8 cellular contexts compared by ENCODE assay signal in genomic region chr4:95510145-95510544, GRCh38. TPM values are rescaled to one million over a fixed set of nuclear protein-coding genes. Genes with fewer than 3 reads are reported as not detected.
A peak's percentile ranks its signal among the peaks of the same experiment; 100 is the strongest.
DNase-seq lines count a peak whose midpoint lies in the region; ATAC-seq and TF ChIP-seq lines count a peak whose summit lies in the region.

No MANE protein-coding gene starts in this region.

- no peaks in the 10 kb centered on the region for H3K27me3 Mint-ChIP-seq in stimulated activated naive CD8-positive, alpha-beta T cell treated with anti-CD3 and anti-CD28 coated beads, Interleukin-15, amount 100 ng/mL, for 72 hours
- peaks cover 24% of the 10 kb centered on the region for H3K27me3 Mint-ChIP-seq in activated T-cell treated with anti-CD3 and anti-CD28 coated beads, Interleukin-2, amount 50 U/mL, for 72 hours (ENCODE audit: low read depth)

- no peak overlapping the region for H3K4me3 Mint-ChIP-seq in stimulated activated naive CD8-positive, alpha-beta T cell treated with anti-CD3 and anti-CD28 coated beads, Interleukin-15, amount 100 ng/mL, for 72 hours
- H3K4me3 Mint-ChIP-seq in activated T-cell treated with anti-CD3 and anti-CD28 coated beads, Interleukin-2, amount 50 U/mL, for 72 hours, result no peak overlapping the region

- no peak overlapping the region for H3K27ac ChIP-seq in VCaP

- peak; percentile 86 for TF ChIP-seq CTCF in VCaP (conservative IDR thresholded peaks at IDR 0.05)

- H3K4me1 Mint-ChIP-seq in stimulated activated naive CD8-positive, alpha-beta T cell treated with anti-CD3 and anti-CD28 coated beads, Interleukin-15, amount 100 ng/mL, for 72 hours, result no peaks in the 10 kb centered on the region
- peaks cover 15% of the 10 kb centered on the region for H3K4me1 Mint-ChIP-seq in activated T-cell treated with anti-CD3 and anti-CD28 coated beads, Interleukin-2, amount 50 U/mL, for 72 hours (ENCODE audit: low read depth)

- peaks cover 0 to 2% of the 10 kb centered on the region in 2 donors for H3K36me3 Mint-ChIP-seq in activated T-cell treated with anti-CD3 and anti-CD28 coated beads, Interleukin-2, amount 50 U/mL, for 72 hours (ENCODE audit: insufficient read depth in 2 of 2)

- peak; percentile 22 for DNase-seq in COLO829 (ENCODE audit: low spot score)
- peak; percentile 57 for DNase-seq in left kidney (ENCODE audit: low read depth, low spot score)
- DNase-seq in NCI-H2196 (lab: John Stamatoyannopoulos, UW; ENCODE audit: unreplicated experiment), result no peak
- DNase-seq in stimulated activated naive CD8-positive, alpha-beta T cell treated with anti-CD3 and anti-CD28 coated beads, Interleukin-15, amount 100 ng/mL, for 72 hours, result no peak
- DNase-seq in activated T-cell treated with anti-CD3 and anti-CD28 coated beads, Interleukin-2, amount 50 U/mL, for 72 hours, result no peak

- H3K9me3 Mint-ChIP-seq in stimulated activated naive CD8-positive, alpha-beta T cell treated with anti-CD3 and anti-CD28 coated beads, Interleukin-15, amount 100 ng/mL, for 72 hours, result no peaks in the 10 kb centered on the region
- H3K9me3 Mint-ChIP-seq in activated T-cell treated with anti-CD3 and anti-CD28 coated beads, Interleukin-2, amount 50 U/mL, for 72 hours, result peaks cover 0 to 2% of the 10 kb centered on the region in 2 donors

- no peak overlapping the region for H3K27ac Mint-ChIP-seq in stimulated activated naive CD8-positive, alpha-beta T cell treated with anti-CD3 and anti-CD28 coated beads, Interleukin-15, amount 100 ng/mL, for 72 hours
- no peak overlapping the region for H3K27ac Mint-ChIP-seq in activated T-cell treated with anti-CD3 and anti-CD28 coated beads, Interleukin-2, amount 50 U/mL, for 72 hours

- ATAC-seq in HG03159 (IDR thresholded peaks at IDR 0.05; ENCODE audit: unreplicated experiment) (peak; percentile 85), GM19023 (IDR thresholded peaks at IDR 0.05; ENCODE audit: unreplicated experiment) (no peak)
- no peak for ATAC-seq in stimulated activated naive CD8-positive, alpha-beta T cell treated with anti-CD3 and anti-CD28 coated beads, Interleukin-15, amount 100 ng/mL, for 72 hours
- ATAC-seq in activated T-cell treated with anti-CD3 and anti-CD28 coated beads, Interleukin-2, amount 50 U/mL, for 72 hours (replicated peaks in 1 of 2), result no peak

RNA-seq across cellular contexts. Expression of gene UNC5C, which starts 38.6 kb away (rescaled TPM):
- under 1 TPM; 0.14 to 0.21 TPM for total RNA-seq in activated T-cell treated with anti-CD3 and anti-CD28 coated beads, Interleukin-2, amount 50 U/mL, for 72 hours

Comparison
In these comparisons a context has a peak if more than half of its experiments do, and no peak if none do; other contexts are left out.
1. DNase-seq: peak in COLO829 (single experiment) and left kidney (single experiment); none in NCI-H2196 (single experiment), stimulated activated naive CD8-positive, alpha-beta T cell treated with anti-CD3 and anti-CD28 coated beads, Interleukin-15, amount 100 ng/mL, for 72 hours (0 of 2) and activated T-cell treated with anti-CD3 and anti-CD28 coated beads, Interleukin-2, amount 50 U/mL, for 72 hours (0 of 2).